Comparison of ENCODE assay signal across 9 cellular contexts in genomic region chr16:3960049-3960809, GRCh38.
DNase-seq lines count a peak whose midpoint lies in the region; ATAC-seq and TF ChIP-seq lines count a peak whose summit lies in the region.
"Had no signal": no experiment of that assay in that cellular context is flagged by ENCODE, and none has a peak within 500 bp of the region (broad histone marks: within the 10 kb centered on the region; RNA-seq: fewer than 3 reads in every experiment).

No MANE protein-coding gene starts in this region.

- H3K9ac ChIP-seq in rectal smooth muscle tissue (ENCODE audit: low read length): no peak overlapping the region

- no peaks in the 10 kb centered on the region for H3K36me3 ChIP-seq in rectal smooth muscle tissue (ENCODE audit: control insufficient read depth, insufficient read depth, low read length)

- peak overlapping the region; percentile 30 for H3K27ac ChIP-seq in rectal smooth muscle tissue (ENCODE audit: low read depth, low read length)

- no peak for TF ChIP-seq CTCF in epithelial cell of proximal tubule (conservative IDR thresholded peaks at IDR 0.05; ENCODE audit: low read depth, low read length)

- H3K4me1 ChIP-seq in rectal smooth muscle tissue (ENCODE audit: control insufficient read depth, insufficient read depth, low read length): no peaks in the 10 kb centered on the region

- ATAC-seq in HG02678 (IDR thresholded peaks at IDR 0.05; ENCODE audit: unreplicated experiment) (no peak), GM21723 (IDR thresholded peaks at IDR 0.05; ENCODE audit: unreplicated experiment) (no peak)

- H3K27me3 ChIP-seq in rectal smooth muscle tissue (ENCODE audit: control insufficient read depth, insufficient read depth, low read length): no peaks in the 10 kb centered on the region

- peak overlapping the region; percentile 52 for H3K4me3 ChIP-seq in epithelial cell of proximal tubule (ENCODE audit: low read depth, low read length)
- H3K4me3 ChIP-seq in rectal smooth muscle tissue (ENCODE audit: low read length): peak overlapping the region; percentile 63

- peak; percentile 19 for DNase-seq in COLO829 (ENCODE audit: low spot score)
- DNase-seq in NCI-H748 treated with DMSO at 0.1 percent for 48 hours (lab: John Stamatoyannopoulos, UW): peak; percentile 9
- DNase-seq in epithelial cell of proximal tubule (ENCODE audit: low read depth): no peak
- no peak for DNase-seq in NCI-H1105 (lab: John Stamatoyannopoulos, UW)
- no peak for DNase-seq in kidney tubule cell (ENCODE audit: low spot score)
- DNase-seq: NCI-H524 treated with DMSO at 0.1 percent for 48 hours had no signal

Comparison
In these comparisons a context has a peak if more than half of its experiments do, and no peak if none do; other contexts are left out.
1. DNase-seq: peak in COLO829 (single experiment) and NCI-H748 treated with DMSO at 0.1 percent for 48 hours (single experiment); none in epithelial cell of proximal tubule (single experiment), NCI-H1105 (single experiment) and kidney tubule cell (single experiment).